ENCODE assay signal across 1 cellular context in the genomic region with DNA sequence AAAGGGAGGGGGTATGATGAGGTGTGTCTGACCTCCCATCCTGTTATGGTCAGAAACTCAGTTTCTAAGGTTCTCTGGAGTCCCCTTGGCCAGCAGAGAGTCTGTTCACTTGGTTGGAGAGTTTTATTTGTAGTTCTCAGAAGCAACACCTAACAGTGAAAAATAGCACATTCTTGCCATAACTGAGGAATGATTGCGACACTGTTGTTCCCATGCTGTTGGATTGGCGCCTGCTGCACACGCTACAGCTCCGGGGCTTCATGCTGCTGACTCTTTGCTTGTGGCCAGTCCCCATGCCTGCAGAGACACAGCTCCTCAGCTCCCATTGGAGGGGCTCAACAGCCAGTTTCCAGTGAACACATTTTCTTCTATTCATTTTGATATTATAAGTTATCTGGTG.
TF ChIP-seq lines count a peak whose summit lies in the region.

No MANE protein-coding gene starts in this region.

TF ChIP-seq in WTC11, 78 proteins besides CTCF, POLR2A, EP300 and RAD21 (continued from another document):
- TF ChIP-seq, protein P1, sequence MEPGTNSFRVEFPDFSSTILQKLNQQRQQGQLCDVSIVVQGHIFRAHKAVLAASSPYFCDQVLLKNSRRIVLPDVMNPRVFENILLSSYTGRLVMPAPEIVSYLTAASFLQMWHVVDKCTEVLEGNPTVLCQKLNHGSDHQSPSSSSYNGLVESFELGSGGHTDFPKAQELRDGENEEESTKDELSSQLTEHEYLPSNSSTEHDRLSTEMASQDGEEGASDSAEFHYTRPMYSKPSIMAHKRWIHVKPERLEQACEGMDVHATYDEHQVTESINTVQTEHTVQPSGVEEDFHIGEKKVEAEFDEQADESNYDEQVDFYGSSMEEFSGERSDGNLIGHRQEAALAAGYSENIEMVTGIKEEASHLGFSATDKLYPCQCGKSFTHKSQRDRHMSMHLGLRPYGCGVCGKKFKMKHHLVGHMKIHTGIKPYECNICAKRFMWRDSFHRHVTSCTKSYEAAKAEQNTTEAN (CRISPR knock-in tag; IDR thresholded peaks at IDR 0.05), result no peak
- TF ChIP-seq NFE2L1 (CRISPR knock-in tag; IDR thresholded peaks at IDR 0.05), result no peak
- no peak for TF ChIP-seq CBFB (CRISPR knock-in tag; IDR thresholded peaks at IDR 0.05; ENCODE audit: low read depth)
- no peak for TF ChIP-seq ESRRA (CRISPR knock-in tag; IDR thresholded peaks at IDR 0.05; ENCODE audit: borderline replicate concordance)
- TF ChIP-seq, protein P2, sequence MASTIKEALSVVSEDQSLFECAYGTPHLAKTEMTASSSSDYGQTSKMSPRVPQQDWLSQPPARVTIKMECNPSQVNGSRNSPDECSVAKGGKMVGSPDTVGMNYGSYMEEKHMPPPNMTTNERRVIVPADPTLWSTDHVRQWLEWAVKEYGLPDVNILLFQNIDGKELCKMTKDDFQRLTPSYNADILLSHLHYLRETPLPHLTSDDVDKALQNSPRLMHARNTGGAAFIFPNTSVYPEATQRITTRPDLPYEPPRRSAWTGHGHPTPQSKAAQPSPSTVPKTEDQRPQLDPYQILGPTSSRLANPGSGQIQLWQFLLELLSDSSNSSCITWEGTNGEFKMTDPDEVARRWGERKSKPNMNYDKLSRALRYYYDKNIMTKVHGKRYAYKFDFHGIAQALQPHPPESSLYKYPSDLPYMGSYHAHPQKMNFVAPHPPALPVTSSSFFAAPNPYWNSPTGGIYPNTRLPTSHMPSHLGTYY (CRISPR knock-in tag; IDR thresholded peaks at IDR 0.05), result no peak
- TF ChIP-seq, protein P3, sequence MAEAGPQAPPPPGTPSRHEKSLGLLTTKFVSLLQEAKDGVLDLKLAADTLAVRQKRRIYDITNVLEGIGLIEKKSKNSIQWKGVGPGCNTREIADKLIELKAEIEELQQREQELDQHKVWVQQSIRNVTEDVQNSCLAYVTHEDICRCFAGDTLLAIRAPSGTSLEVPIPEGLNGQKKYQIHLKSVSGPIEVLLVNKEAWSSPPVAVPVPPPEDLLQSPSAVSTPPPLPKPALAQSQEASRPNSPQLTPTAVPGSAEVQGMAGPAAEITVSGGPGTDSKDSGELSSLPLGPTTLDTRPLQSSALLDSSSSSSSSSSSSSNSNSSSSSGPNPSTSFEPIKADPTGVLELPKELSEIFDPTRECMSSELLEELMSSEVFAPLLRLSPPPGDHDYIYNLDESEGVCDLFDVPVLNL (CRISPR knock-in tag; IDR thresholded peaks at IDR 0.05; ENCODE audit: borderline replicate concordance, low read depth), result no peak
- TF ChIP-seq, protein P4, sequence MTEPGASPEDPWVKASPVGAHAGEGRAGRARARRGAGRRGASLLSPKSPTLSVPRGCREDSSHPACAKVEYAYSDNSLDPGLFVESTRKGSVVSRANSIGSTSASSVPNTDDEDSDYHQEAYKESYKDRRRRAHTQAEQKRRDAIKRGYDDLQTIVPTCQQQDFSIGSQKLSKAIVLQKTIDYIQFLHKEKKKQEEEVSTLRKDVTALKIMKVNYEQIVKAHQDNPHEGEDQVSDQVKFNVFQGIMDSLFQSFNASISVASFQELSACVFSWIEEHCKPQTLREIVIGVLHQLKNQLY (CRISPR knock-in tag; IDR thresholded peaks at IDR 0.05), result no peak
- no peak for TF ChIP-seq MYBL2 (CRISPR knock-in tag; IDR thresholded peaks at IDR 0.05)
- TF ChIP-seq FOXJ3 (CRISPR knock-in tag; IDR thresholded peaks at IDR 0.05; ENCODE audit: borderline replicate concordance), result no peak
- TF ChIP-seq, protein P5, sequence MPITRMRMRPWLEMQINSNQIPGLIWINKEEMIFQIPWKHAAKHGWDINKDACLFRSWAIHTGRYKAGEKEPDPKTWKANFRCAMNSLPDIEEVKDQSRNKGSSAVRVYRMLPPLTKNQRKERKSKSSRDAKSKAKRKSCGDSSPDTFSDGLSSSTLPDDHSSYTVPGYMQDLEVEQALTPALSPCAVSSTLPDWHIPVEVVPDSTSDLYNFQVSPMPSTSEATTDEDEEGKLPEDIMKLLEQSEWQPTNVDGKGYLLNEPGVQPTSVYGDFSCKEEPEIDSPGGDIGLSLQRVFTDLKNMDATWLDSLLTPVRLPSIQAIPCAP (CRISPR knock-in tag; IDR thresholded peaks at IDR 0.05), result no peak
- TF ChIP-seq ZNF138 (CRISPR knock-in tag; conservative IDR thresholded peaks at IDR 0.05), result no peak
- TF ChIP-seq ZNF416 (CRISPR knock-in tag; IDR thresholded peaks at IDR 0.05), result no peak
- TF ChIP-seq TEAD4 (CRISPR knock-in tag; IDR thresholded peaks at IDR 0.05), result no peak
- TF ChIP-seq, protein P6, sequence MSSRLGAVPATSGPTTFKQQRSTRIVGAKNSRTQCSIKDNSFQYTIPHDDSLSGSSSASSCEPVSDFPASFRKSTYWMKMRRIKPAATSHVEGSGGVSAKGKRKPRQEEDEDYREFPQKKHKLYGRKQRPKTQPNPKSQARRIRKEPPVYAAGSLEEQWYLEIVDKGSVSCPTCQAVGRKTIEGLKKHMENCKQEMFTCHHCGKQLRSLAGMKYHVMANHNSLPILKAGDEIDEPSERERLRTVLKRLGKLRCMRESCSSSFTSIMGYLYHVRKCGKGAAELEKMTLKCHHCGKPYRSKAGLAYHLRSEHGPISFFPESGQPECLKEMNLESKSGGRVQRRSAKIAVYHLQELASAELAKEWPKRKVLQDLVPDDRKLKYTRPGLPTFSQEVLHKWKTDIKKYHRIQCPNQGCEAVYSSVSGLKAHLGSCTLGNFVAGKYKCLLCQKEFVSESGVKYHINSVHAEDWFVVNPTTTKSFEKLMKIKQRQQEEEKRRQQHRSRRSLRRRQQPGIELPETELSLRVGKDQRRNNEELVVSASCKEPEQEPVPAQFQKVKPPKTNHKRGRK (CRISPR knock-in tag; IDR thresholded peaks at IDR 0.05; ENCODE audit: borderline replicate concordance), result no peak
- TF ChIP-seq, protein P7, sequence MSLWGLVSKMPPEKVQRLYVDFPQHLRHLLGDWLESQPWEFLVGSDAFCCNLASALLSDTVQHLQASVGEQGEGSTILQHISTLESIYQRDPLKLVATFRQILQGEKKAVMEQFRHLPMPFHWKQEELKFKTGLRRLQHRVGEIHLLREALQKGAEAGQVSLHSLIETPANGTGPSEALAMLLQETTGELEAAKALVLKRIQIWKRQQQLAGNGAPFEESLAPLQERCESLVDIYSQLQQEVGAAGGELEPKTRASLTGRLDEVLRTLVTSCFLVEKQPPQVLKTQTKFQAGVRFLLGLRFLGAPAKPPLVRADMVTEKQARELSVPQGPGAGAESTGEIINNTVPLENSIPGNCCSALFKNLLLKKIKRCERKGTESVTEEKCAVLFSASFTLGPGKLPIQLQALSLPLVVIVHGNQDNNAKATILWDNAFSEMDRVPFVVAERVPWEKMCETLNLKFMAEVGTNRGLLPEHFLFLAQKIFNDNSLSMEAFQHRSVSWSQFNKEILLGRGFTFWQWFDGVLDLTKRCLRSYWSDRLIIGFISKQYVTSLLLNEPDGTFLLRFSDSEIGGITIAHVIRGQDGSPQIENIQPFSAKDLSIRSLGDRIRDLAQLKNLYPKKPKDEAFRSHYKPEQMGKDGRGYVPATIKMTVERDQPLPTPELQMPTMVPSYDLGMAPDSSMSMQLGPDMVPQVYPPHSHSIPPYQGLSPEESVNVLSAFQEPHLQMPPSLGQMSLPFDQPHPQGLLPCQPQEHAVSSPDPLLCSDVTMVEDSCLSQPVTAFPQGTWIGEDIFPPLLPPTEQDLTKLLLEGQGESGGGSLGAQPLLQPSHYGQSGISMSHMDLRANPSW (CRISPR knock-in tag; conservative IDR thresholded peaks at IDR 0.05; ENCODE audit: low read depth), result no peak
- TF ChIP-seq, protein P8, sequence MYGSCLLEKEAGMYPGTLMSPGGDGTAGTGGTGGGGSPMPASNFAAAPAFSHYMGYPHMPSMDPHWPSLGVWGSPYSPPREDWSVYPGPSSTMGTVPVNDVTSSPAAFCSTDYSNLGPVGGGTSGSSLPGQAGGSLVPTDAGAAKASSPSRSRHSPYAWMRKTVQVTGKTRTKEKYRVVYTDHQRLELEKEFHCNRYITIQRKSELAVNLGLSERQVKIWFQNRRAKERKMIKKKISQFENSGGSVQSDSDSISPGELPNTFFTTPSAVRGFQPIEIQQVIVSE (CRISPR knock-in tag; IDR thresholded peaks at IDR 0.05; ENCODE audit: borderline replicate concordance), result no peak
- no peak for TF ChIP-seq ZNF423 (CRISPR knock-in tag; IDR thresholded peaks at IDR 0.05)
- no peak for TF ChIP-seq ZNF219 (CRISPR knock-in tag; IDR thresholded peaks at IDR 0.05; ENCODE audit: borderline replicate concordance)
- TF ChIP-seq, protein P9, sequence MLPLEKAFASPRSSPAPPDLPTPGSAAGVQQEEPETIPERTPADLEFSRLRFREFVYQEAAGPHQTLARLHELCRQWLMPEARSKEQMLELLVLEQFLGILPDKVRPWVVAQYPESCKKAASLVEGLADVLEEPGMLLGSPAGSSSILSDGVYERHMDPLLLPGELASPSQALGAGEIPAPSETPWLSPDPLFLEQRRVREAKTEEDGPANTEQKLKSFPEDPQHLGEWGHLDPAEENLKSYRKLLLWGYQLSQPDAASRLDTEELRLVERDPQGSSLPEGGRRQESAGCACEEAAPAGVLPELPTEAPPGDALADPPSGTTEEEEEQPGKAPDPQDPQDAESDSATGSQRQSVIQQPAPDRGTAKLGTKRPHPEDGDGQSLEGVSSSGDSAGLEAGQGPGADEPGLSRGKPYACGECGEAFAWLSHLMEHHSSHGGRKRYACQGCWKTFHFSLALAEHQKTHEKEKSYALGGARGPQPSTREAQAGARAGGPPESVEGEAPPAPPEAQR (CRISPR knock-in tag; IDR thresholded peaks at IDR 0.05), result no peak
